In the genomic region with DNA sequence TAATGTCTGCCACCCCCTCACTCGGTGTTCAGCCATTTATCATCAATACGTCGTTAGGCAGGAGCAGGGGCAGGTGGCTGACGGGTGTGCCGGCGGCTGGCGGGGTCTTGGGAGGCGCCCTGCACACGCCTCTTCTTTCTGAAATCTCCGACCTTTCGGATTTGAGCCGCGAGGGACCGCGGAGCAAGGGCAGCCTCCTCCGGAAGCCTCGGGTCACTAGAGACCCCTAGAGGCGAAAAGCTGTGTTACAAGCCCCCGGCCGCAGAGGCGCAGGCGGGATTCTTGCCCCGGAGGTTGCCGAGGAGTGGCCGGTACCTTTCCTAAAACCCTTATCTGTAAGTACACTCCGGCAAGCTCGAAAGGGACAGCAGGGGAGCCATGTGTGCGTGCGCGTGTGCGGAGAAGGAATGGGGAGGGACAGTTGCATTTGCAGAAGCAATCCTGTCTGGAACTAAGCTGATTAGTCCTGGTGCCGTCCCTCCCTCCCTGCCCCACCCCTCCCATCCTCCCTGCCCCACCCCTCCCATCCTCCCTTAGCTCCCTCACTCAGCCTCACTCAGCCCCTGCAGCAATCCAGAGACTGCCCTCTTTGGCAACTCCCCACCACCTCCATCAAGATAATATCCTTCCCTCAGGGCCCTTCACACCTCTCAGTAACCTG, we compare ENCODE assay signal across 8 cellular contexts. TPM values are rescaled to one million over a fixed set of nuclear protein-coding genes. Genes with fewer than 3 reads are reported as not detected.
DNase-seq lines count a peak whose midpoint lies in the region; ATAC-seq and TF ChIP-seq lines count a peak whose summit lies in the region.

No MANE protein-coding gene starts in this region.

- no peaks in the 10 kb centered on the region for H4K20me1 ChIP-seq in MM.1S (ENCODE audit: insufficient read depth, low read length)
- H4K20me1 ChIP-seq in SK-N-SH (ENCODE audit: insufficient read depth), result no peaks in the 10 kb centered on the region

- H3K4me1 ChIP-seq in MM.1S (ENCODE audit: low read length) (peaks cover 10% of the 10 kb centered on the region; the same call in 1 of the 2 replicates), SK-N-SH (ENCODE audit: control insufficient read depth in 1 of 2, insufficient read depth in 2 of 2, low read depth in 1 of 2, low read length in 1 of 2) (peaks cover 0 to 33% of the 10 kb centered on the region in 2 experiments; a peak in 2 of 4 replicates), liver (ENCODE audit: control insufficient read depth in 4 of 4, insufficient read depth in 4 of 4, low read length in 3 of 4) (peaks cover 0 to 9% (median 6%) of the 10 kb centered on the region in 4 donors)

- H3K9me3 ChIP-seq in MM.1S (replicated peaks; ENCODE audit: insufficient read depth, low read length) (no peaks in the 10 kb centered on the region), SK-N-SH (no peaks in the 10 kb centered on the region), liver (ENCODE audit: control insufficient read depth in 4 of 4, low read length in 3 of 4) (no peaks in the 10 kb centered on the region)

- H3K27ac ChIP-seq in MM.1S (ENCODE audit: low read length) (no peak overlapping the region), SK-N-SH (ENCODE audit: low read depth in 2 of 2, low read length in 1 of 2) (peak overlapping the region in 1 of 2 experiments; percentile 88; a peak in 2 of 4 replicates), liver (ENCODE audit: low read depth in 1 of 2, low read length in 2 of 2) (no peak overlapping the region)

- peak overlapping the region; percentile 54 for H2AFZ ChIP-seq in MM.1S (ENCODE audit: low read length)
- H2AFZ ChIP-seq in SK-N-SH (ENCODE audit: low read depth), result no peak overlapping the region; the same call in 1 of the 2 replicates

- peak overlapping the region; percentile 39; the same call in 1 of the 2 replicates for H3K4me3 ChIP-seq in MM.1S (ENCODE audit: low read length)
- H3K4me3 ChIP-seq in SK-N-SH (ENCODE audit: low read depth in 2 of 2, low read length in 1 of 2), result peak overlapping the region; percentile 37 to 54
- peak overlapping the region; percentile 33 for H3K4me3 ChIP-seq in choroid plexus epithelial cell (ENCODE audit: low read depth, low read length)
- peak overlapping the region in 2 of 3 donors; percentile 8 to 36 for H3K4me3 ChIP-seq in liver (ENCODE audit: low read depth in 1 of 3, low read length in 3 of 3)

- H3K36me3 ChIP-seq in MM.1S (replicated peaks; ENCODE audit: insufficient read depth, low read length) (no peaks in the 10 kb centered on the region), SK-N-SH (replicated peaks in 1 of 2; ENCODE audit: control insufficient read depth in 1 of 2, insufficient read depth in 2 of 2, low read length in 1 of 2) (no peaks in the 10 kb centered on the region), liver (ENCODE audit: control insufficient read depth in 4 of 4, insufficient read depth in 3 of 4, low read depth in 1 of 4, low read length in 3 of 4) (no peaks in the 10 kb centered on the region)

- TF ChIP-seq RAD21 in SK-N-SH (IDR thresholded peaks at IDR 0.05; ENCODE audit: low read length), result peak; percentile 86
- peak; percentile 74 to 82 for TF ChIP-seq RAD21 in liver (IDR thresholded peaks at IDR 0.05)

- H3K27me3 ChIP-seq in MM.1S (replicated peaks; ENCODE audit: insufficient read depth, low read length), result no peaks in the 10 kb centered on the region
- peaks cover 8% of the 10 kb centered on the region; the same call in 1 of the 2 replicates for H3K27me3 ChIP-seq in SK-N-SH (ENCODE audit: insufficient read depth)
- peaks cover 0 to 5% (median 0%) of the 10 kb centered on the region in 4 donors for H3K27me3 ChIP-seq in liver (ENCODE audit: control insufficient read depth in 4 of 4, insufficient read depth in 4 of 4, low read length in 3 of 4)

- H3K9ac ChIP-seq in MM.1S (ENCODE audit: low read length), result no peak overlapping the region
- H3K9ac ChIP-seq in SK-N-SH, result no peak overlapping the region
- H3K9ac ChIP-seq in liver (ENCODE audit: low read depth in 1 of 2, low read length in 2 of 2), result no peak overlapping the region

- peak; percentile 97 for ATAC-seq in HG02571 (IDR thresholded peaks at IDR 0.05; ENCODE audit: unreplicated experiment)

- TF ChIP-seq EP300 in SK-N-SH (IDR thresholded peaks at IDR 0.05; ENCODE audit: borderline replicate concordance in 1 of 2, low read depth in 1 of 2, low read length in 1 of 2), result no peak

- TF ChIP-seq CTCF in GM12872 (IDR thresholded peaks at IDR 0.05; ENCODE audit: insufficient read depth, low read depth, low read length) (peak; percentile 82), MM.1S (IDR thresholded peaks at IDR 0.05; ENCODE audit: low read length) (peak; percentile 96), SK-N-SH (IDR thresholded peaks at IDR 0.05) (peak; percentile 74), choroid plexus epithelial cell (conservative IDR thresholded peaks at IDR 0.05; ENCODE audit: low read depth, low read length) (peak; percentile 82), liver (IDR thresholded peaks at IDR 0.05; ENCODE audit: low read depth, low read length, missing input control) (peak; percentile 74)

- no peaks in the 10 kb centered on the region for H3F3A ChIP-seq in MM.1S (ENCODE audit: insufficient read depth, low read length)
- no peaks in the 10 kb centered on the region for H3F3A ChIP-seq in SK-N-SH (replicated peaks; ENCODE audit: insufficient read depth)

- H3K9me2 ChIP-seq in MM.1S (replicated peaks; ENCODE audit: insufficient read depth, low read length), result no peaks in the 10 kb centered on the region
- H3K9me2 ChIP-seq in SK-N-SH, result no peaks in the 10 kb centered on the region

- POLR2A ChIA-PET in SK-N-SH (lab: Yijun Ruan, JAX), result interaction anchor here (0.5 to 1.3 kb wide), 3 partner anchors 17 to 225 kb away, joined by 3 to 4 read pairs (median 3); a partner anchor contains a TSS

- peak overlapping the region; percentile 55 for H3K4me2 ChIP-seq in MM.1S (ENCODE audit: low read depth, low read length)
- H3K4me2 ChIP-seq in SK-N-SH, result peak overlapping the region; percentile 74

- 1% methylated on average over 18 of the region's 32 CpGs for WGBS in SK-N-SH (ENCODE audit: low lambda C conversion rate)
- 1% methylated on average over 32 of the region's 32 CpGs for WGBS in liver

- H3K79me2 ChIP-seq in MM.1S (ENCODE audit: low read length) (no peaks in the 10 kb centered on the region), SK-N-SH (ENCODE audit: insufficient read depth) (no peaks in the 10 kb centered on the region)

- peak; percentile 44 for DNase-seq in A172 (ENCODE audit: low spot score)
- DNase-seq in MM.1S, result peak; percentile 93
- DNase-seq in SK-N-SH, result peak; percentile 88
- DNase-seq in choroid plexus epithelial cell (ENCODE audit: low read depth), result peak; percentile 50
- peak; percentile 2 to 13 for DNase-seq in stimulated activated CD8-positive, alpha-beta memory T cell treated with anti-CD3 and anti-CD28 coated beads, Interleukin-7, amount 100 ng/mL, for 48 hours (ENCODE audit: extremely low read depth in 1 of 2, low read depth in 1 of 2)

- CTCF ChIA-PET in SK-N-SH (lab: Yijun Ruan, JAX), result interaction anchor here (0.6 to 5.3 kb wide), 73 partner anchors 9 to 872 kb away, joined by 3 to 131 read pairs (median 4); a partner anchor contains a TSS

TF ChIP-seq in SK-N-SH, 30 proteins besides CTCF, POLR2A, EP300 and RAD21:
- TF ChIP-seq SMC3 (IDR thresholded peaks at IDR 0.05; ENCODE audit: low read depth, low read length), result peak; percentile 73
- TF ChIP-seq, protein P1, sequence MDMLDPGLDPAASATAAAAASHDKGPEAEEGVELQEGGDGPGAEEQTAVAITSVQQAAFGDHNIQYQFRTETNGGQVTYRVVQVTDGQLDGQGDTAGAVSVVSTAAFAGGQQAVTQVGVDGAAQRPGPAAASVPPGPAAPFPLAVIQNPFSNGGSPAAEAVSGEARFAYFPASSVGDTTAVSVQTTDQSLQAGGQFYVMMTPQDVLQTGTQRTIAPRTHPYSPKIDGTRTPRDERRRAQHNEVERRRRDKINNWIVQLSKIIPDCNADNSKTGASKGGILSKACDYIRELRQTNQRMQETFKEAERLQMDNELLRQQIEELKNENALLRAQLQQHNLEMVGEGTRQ (IDR thresholded peaks at IDR 0.05; ENCODE audit: borderline replicate concordance, low read depth, low read length), result no peak
- no peak for TF ChIP-seq MEF2A (IDR thresholded peaks at IDR 0.05; ENCODE audit: borderline replicate concordance, low read depth)

TF ChIP-seq in liver, 16 proteins besides CTCF, POLR2A, EP300 and RAD21 (continues in another document):
- no peak for TF ChIP-seq FOXA2 (IDR thresholded peaks at IDR 0.05)
- TF ChIP-seq HNF4G (IDR thresholded peaks at IDR 0.05), result no peak
- TF ChIP-seq JUND (IDR thresholded peaks at IDR 0.05), result no peak
- TF ChIP-seq TAF1 (conservative IDR thresholded peaks at IDR 0.05), result no peak

RNA-seq across cellular contexts. Expression of a gene that starts 11.0 kb away (rescaled TPM):
- total RNA-seq in A172 (2014; rRNA removed; shearing (Covaris generic)), result not detected in 2 replicates
- 0.12 and 0.62 TPM in 2 replicates for polyA plus RNA-seq in SK-N-SH (2012; rRNA removed)
- polyA plus RNA-seq in SK-N-SH (2012; cell fraction: cytosol; rRNA removed), result 0.26 and 0.51 TPM in 2 replicates
- polyA plus RNA-seq in SK-N-SH (2012; cell fraction: nucleus; rRNA removed), result 0.50 and 0.55 TPM in 2 replicates
- under 1 TPM; 0.05 to 0.75 TPM for total RNA-seq in liver
- polyA plus RNA-seq in liver, result under 1 TPM; 0.10 to 0.61 TPM

RNA-seq across cellular contexts. Expression of a gene that starts 17.2 kb away (rescaled TPM):
- total RNA-seq in A172 (2014; rRNA removed; shearing (Covaris generic)), result 0.07 TPM in 1 of 2 replicates, not detected in the other
- polyA plus RNA-seq in SK-N-SH (2012; rRNA removed) (0.13 and 0.29 TPM in 2 replicates), liver (under 1 TPM; 0.10 TPM)
- polyA plus RNA-seq in SK-N-SH (2012; cell fraction: cytosol; rRNA removed), result 0.21 and 0.39 TPM in 2 replicates
- polyA plus RNA-seq in SK-N-SH (2012; cell fraction: nucleus; rRNA removed), result 0.20 TPM in 2 replicates
- total RNA-seq in liver, result under 1 TPM; 0.25 to 0.28 TPM

Comparison
In these comparisons a context has a peak if more than half of its experiments do, and no peak if none do; other contexts are left out.
1. DNase-seq: peak in every context shown above with its lines; median percentile 93 in MM.1S; 88 in SK-N-SH; 50 in choroid plexus epithelial cell; 44 in A172; 8 in stimulated activated CD8-positive, alpha-beta memory T cell treated with anti-CD3 and anti-CD28 coated beads, Interleukin-7, amount 100 ng/mL, for 48 hours.